In the genomic region with DNA sequence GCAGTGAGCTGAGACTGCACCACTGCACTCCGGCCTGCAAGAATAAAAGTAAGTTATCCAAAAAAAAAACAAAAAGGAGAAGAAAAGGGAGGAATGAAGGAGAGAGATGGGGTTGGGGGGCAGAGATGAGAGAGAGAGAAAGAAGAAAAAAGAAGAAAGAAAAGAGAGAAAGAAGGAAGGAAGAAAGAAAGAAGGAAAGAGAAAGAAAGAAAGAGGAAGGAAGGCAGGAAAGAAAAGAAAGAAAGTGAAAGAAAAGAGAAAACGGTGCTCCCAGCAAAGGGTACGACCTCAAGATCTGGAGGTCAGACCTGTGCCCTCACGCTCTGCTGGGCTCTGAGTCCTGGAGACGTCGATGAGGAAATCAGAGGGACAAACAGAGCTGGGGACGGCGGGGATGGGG, we compare ENCODE assay signal across 16 cellular contexts. TPM values are rescaled to one million over a fixed set of nuclear protein-coding genes. Genes with fewer than 3 reads are reported as not detected.
DNase-seq lines count a peak whose midpoint lies in the region; ATAC-seq and TF ChIP-seq lines count a peak whose summit lies in the region.
"Had no signal": no experiment of that assay in that cellular context is flagged by ENCODE, and none has a peak within 500 bp of the region (broad histone marks: within the 10 kb centered on the region; RNA-seq: fewer than 3 reads in every experiment).

No MANE protein-coding gene starts in this region.

- H3K27ac Mint-ChIP-seq in stimulated activated naive CD8-positive, alpha-beta T cell treated with anti-CD3 and anti-CD28 coated beads, Interleukin-15, Interleukin-2, amounts not matched to agents 100 ng/mL and 50 ng/mL, for 24 hours, result peak overlapping the region; percentile 55
- peak overlapping the region; percentile 19; the same call in 1 of the 2 replicates for H3K27ac Mint-ChIP-seq in WTC11
- H3K27ac Mint-ChIP-seq: endodermal cell had no signal

- H3K27me3 Mint-ChIP-seq in stimulated activated naive CD8-positive, alpha-beta T cell treated with anti-CD3 and anti-CD28 coated beads, Interleukin-15, Interleukin-2, amounts not matched to agents 100 ng/mL and 50 ng/mL, for 24 hours, result no peaks in the 10 kb centered on the region
- peaks cover 51% of the 10 kb centered on the region for H3K27me3 Mint-ChIP-seq in WTC11 (ENCODE audit: low read depth)

- no peaks in the 10 kb centered on the region for H3K9me3 Mint-ChIP-seq in stimulated activated naive CD8-positive, alpha-beta T cell treated with anti-CD3 and anti-CD28 coated beads, Interleukin-15, Interleukin-2, amounts not matched to agents 100 ng/mL and 50 ng/mL, for 24 hours
- H3K9me3 Mint-ChIP-seq in WTC11, result no peaks in the 10 kb centered on the region
- H3K9me3 Mint-ChIP-seq: endodermal cell had no signal

- H3K36me3 Mint-ChIP-seq in stimulated activated naive CD8-positive, alpha-beta T cell treated with anti-CD3 and anti-CD28 coated beads, Interleukin-15, Interleukin-2, amounts not matched to agents 100 ng/mL and 50 ng/mL, for 24 hours (ENCODE audit: low read depth), result peaks cover 9% of the 10 kb centered on the region
- no peaks in the 10 kb centered on the region for H3K36me3 Mint-ChIP-seq in WTC11

- no peak for TF ChIP-seq CTCF in WTC11 (IDR thresholded peaks at IDR 0.05)

- POLR2A ChIA-PET in WTC11 (lab: Charles Lee), result no interaction called here

- H3K4me3 Mint-ChIP-seq in stimulated activated naive CD8-positive, alpha-beta T cell treated with anti-CD3 and anti-CD28 coated beads, Interleukin-15, Interleukin-2, amounts not matched to agents 100 ng/mL and 50 ng/mL, for 24 hours, result no peak overlapping the region
- no peak overlapping the region for H3K4me3 Mint-ChIP-seq in WTC11
- H3K4me3 Mint-ChIP-seq: endodermal cell had no signal

- no peak for ATAC-seq in stimulated activated naive CD8-positive, alpha-beta T cell treated with anti-CD3 and anti-CD28 coated beads, Interleukin-15, Interleukin-2, amounts not matched to agents 100 U/mL and 50 U/mL, for 24 hours
- ATAC-seq in WTC11, result no peak
- peak; percentile 34 for ATAC-seq in left lobe of liver
- no peak for ATAC-seq in HG03521 (IDR thresholded peaks at IDR 0.05; ENCODE audit: unreplicated experiment)
- ATAC-seq in GM18868 (IDR thresholded peaks at IDR 0.05; ENCODE audit: unreplicated experiment), result no peak

- DNase-seq in stimulated activated naive CD8-positive, alpha-beta T cell treated with anti-CD3 and anti-CD28 coated beads, Interleukin-15, Interleukin-2, amounts not matched to agents 100 U/mL and 50 U/mL, for 24 hours, result no peak
- DNase-seq in WTC11 (ENCODE audit: low spot score), result no peak
- no peak for DNase-seq in left lobe of liver (ENCODE audit: low spot score)
- DNase-seq in HT-29 (ENCODE audit: low spot score), result no peak
- no peak for DNase-seq in SIG-M5 treated with dmso at 0.1 percent for 504 hours (lab: John Stamatoyannopoulos, UW; ENCODE audit: unreplicated experiment)
- DNase-seq: activated CD4-positive, alpha-beta T cell treated with anti-CD3 and anti-CD28 coated beads for 1 hour; mesendoderm; MG63; NCI-H1930; NCI-H510A; stimulated activated CD4-positive, alpha-beta T cell treated with anti-CD3 and anti-CD28 coated beads, Interleukin-2, amount 100 ng/mL, for 48 hours; testis had no signal

- CTCF ChIA-PET in WTC11 (lab: Charles Lee), result interaction anchor here (1.5 kb wide), 1 partner anchor 11 kb away, joined by 6 read pairs; no protein-coding TSS in a partner anchor

- H3K4me1 Mint-ChIP-seq in stimulated activated naive CD8-positive, alpha-beta T cell treated with anti-CD3 and anti-CD28 coated beads, Interleukin-15, Interleukin-2, amounts not matched to agents 100 ng/mL and 50 ng/mL, for 24 hours (ENCODE audit: low read depth), result peaks cover 29% of the 10 kb centered on the region
- H3K4me1 Mint-ChIP-seq in WTC11, result peaks cover 3% of the 10 kb centered on the region; the same call in 1 of the 2 replicates
- H3K4me1 Mint-ChIP-seq: endodermal cell had no signal

TF ChIP-seq in WTC11, 78 proteins besides CTCF, POLR2A, EP300 and RAD21 (continues in another document):
- TF ChIP-seq, protein P1, sequence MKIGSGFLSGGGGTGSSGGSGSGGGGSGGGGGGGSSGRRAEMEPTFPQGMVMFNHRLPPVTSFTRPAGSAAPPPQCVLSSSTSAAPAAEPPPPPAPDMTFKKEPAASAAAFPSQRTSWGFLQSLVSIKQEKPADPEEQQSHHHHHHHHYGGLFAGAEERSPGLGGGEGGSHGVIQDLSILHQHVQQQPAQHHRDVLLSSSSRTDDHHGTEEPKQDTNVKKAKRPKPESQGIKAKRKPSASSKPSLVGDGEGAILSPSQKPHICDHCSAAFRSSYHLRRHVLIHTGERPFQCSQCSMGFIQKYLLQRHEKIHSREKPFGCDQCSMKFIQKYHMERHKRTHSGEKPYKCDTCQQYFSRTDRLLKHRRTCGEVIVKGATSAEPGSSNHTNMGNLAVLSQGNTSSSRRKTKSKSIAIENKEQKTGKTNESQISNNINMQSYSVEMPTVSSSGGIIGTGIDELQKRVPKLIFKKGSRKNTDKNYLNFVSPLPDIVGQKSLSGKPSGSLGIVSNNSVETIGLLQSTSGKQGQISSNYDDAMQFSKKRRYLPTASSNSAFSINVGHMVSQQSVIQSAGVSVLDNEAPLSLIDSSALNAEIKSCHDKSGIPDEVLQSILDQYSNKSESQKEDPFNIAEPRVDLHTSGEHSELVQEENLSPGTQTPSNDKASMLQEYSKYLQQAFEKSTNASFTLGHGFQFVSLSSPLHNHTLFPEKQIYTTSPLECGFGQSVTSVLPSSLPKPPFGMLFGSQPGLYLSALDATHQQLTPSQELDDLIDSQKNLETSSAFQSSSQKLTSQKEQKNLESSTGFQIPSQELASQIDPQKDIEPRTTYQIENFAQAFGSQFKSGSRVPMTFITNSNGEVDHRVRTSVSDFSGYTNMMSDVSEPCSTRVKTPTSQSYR (CRISPR knock-in tag; IDR thresholded peaks at IDR 0.05), result no peak
- TF ChIP-seq SP1 (CRISPR knock-in tag; conservative IDR thresholded peaks at IDR 0.05) (no peak), ZNF121 (CRISPR knock-in tag; IDR thresholded peaks at IDR 0.05) (no peak), CBFB (CRISPR knock-in tag; IDR thresholded peaks at IDR 0.05; ENCODE audit: low read depth) (no peak), ZNF423 (CRISPR knock-in tag; IDR thresholded peaks at IDR 0.05) (no peak), ZNF416 (CRISPR knock-in tag; IDR thresholded peaks at IDR 0.05) (no peak), SMAD3 (CRISPR knock-in tag; IDR thresholded peaks at IDR 0.05; ENCODE audit: borderline replicate concordance) (no peak)
- TF ChIP-seq, protein P2, sequence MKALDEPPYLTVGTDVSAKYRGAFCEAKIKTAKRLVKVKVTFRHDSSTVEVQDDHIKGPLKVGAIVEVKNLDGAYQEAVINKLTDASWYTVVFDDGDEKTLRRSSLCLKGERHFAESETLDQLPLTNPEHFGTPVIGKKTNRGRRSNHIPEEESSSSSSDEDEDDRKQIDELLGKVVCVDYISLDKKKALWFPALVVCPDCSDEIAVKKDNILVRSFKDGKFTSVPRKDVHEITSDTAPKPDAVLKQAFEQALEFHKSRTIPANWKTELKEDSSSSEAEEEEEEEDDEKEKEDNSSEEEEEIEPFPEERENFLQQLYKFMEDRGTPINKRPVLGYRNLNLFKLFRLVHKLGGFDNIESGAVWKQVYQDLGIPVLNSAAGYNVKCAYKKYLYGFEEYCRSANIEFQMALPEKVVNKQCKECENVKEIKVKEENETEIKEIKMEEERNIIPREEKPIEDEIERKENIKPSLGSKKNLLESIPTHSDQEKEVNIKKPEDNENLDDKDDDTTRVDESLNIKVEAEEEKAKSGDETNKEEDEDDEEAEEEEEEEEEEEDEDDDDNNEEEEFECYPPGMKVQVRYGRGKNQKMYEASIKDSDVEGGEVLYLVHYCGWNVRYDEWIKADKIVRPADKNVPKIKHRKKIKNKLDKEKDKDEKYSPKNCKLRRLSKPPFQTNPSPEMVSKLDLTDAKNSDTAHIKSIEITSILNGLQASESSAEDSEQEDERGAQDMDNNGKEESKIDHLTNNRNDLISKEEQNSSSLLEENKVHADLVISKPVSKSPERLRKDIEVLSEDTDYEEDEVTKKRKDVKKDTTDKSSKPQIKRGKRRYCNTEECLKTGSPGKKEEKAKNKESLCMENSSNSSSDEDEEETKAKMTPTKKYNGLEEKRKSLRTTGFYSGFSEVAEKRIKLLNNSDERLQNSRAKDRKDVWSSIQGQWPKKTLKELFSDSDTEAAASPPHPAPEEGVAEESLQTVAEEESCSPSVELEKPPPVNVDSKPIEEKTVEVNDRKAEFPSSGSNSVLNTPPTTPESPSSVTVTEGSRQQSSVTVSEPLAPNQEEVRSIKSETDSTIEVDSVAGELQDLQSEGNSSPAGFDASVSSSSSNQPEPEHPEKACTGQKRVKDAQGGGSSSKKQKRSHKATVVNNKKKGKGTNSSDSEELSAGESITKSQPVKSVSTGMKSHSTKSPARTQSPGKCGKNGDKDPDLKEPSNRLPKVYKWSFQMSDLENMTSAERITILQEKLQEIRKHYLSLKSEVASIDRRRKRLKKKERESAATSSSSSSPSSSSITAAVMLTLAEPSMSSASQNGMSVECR (CRISPR knock-in tag; IDR thresholded peaks at IDR 0.05; ENCODE audit: borderline replicate concordance), result no peak

RNA-seq across cellular contexts. Expression of a gene that starts 3.7 kb away (rescaled TPM):
- 22.6 to 24.3 TPM (median 23.4 TPM) in 3 replicates for total RNA-seq in WTC11 (2021)
- 1,433 TPM for total RNA-seq in left lobe of liver
- total RNA-seq in HT-29 (2014; rRNA removed; shearing (Covaris generic)), result 0.47 TPM in 1 of 2 replicates, not detected in the other

RNA-seq across cellular contexts. Expression of a gene that starts 13.0 kb away (rescaled TPM):
- 1.7 to 2.1 TPM (median 2.0 TPM) in 3 replicates for total RNA-seq in WTC11 (2021)
- 2.4 TPM for total RNA-seq in left lobe of liver
- 2.0 and 6.0 TPM in 2 replicates for total RNA-seq in HT-29 (2014; rRNA removed; shearing (Covaris generic))

RNA-seq across cellular contexts. Expression of a gene that starts 22.8 kb away (rescaled TPM):
- total RNA-seq in WTC11 (2021) (3.2 TPM in 3 replicates), left lobe of liver (2.4 TPM)
- 3.6 and 3.7 TPM in 2 replicates for total RNA-seq in HT-29 (2014; rRNA removed; shearing (Covaris generic))

RNA-seq across cellular contexts. Expression of a gene that starts 31.2 kb away (rescaled TPM):
- total RNA-seq in WTC11 (2021) (3.4 to 4.9 TPM (median 4.6 TPM) in 3 replicates), left lobe of liver (2.9 TPM)
- total RNA-seq in HT-29 (2014; rRNA removed; shearing (Covaris generic)), result 8.3 and 10.4 TPM in 2 replicates

RNA-seq across cellular contexts. Expression of a gene that starts 37.5 kb away (rescaled TPM):
- total RNA-seq in WTC11 (2021) (1,498 to 1,502 TPM (median 1,501 TPM) in 3 replicates), left lobe of liver (311 TPM)
- 5,822 and 6,132 TPM in 2 replicates for total RNA-seq in HT-29 (2014; rRNA removed; shearing (Covaris generic))

Comparison
In these comparisons a context has a peak if more than half of its experiments do, and no peak if none do; other contexts are left out.
1. RNA of a gene that starts 3.7 kb away (total RNA-seq): 1,433 TPM in left lobe of liver (single experiment); 22.6 to 24.3 TPM in WTC11 and 0.47 TPM in HT-29; every median in the first group is over 10 times any median in the second.